In genomic region chr7:135901585-135902540, GRCh38 we compare ENCODE assay signal across 19 cellular contexts.
DNase-seq lines count a peak whose midpoint lies in the region; ATAC-seq and TF ChIP-seq lines count a peak whose summit lies in the region.
"Had no signal": no experiment of that assay in that cellular context is flagged by ENCODE, and none has a peak within 500 bp of the region (broad histone marks: within the 10 kb centered on the region; RNA-seq: fewer than 3 reads in every experiment).

No MANE protein-coding gene starts in this region.

- H3K79me2 ChIP-seq in mesendoderm (ENCODE audit: control insufficient read depth, insufficient read depth, low read length), result no peaks in the 10 kb centered on the region

- no peaks in the 10 kb centered on the region for H3K79me1 ChIP-seq in mesendoderm (ENCODE audit: low read length)

- H3K9me3 Mint-ChIP-seq in effector memory CD8-positive, alpha-beta T cell, result no peaks in the 10 kb centered on the region
- H3K9me3 Mint-ChIP-seq in nephron progenitor cell, result no peaks in the 10 kb centered on the region
- H3K9me3 Mint-ChIP-seq: HFFc6 had no signal

- H3K36me3 Mint-ChIP-seq in effector memory CD8-positive, alpha-beta T cell (ENCODE audit: insufficient read depth), result peaks cover 3% of the 10 kb centered on the region
- no peaks in the 10 kb centered on the region for H3K36me3 Mint-ChIP-seq in nephron progenitor cell (ENCODE audit: low read depth)

- no peak overlapping the region for H2BK15ac ChIP-seq in mesendoderm (replicated peaks; ENCODE audit: low read depth)

- no peak for TF ChIP-seq CTCF in nephron progenitor cell (IDR thresholded peaks at IDR 0.05)

- H3K4me1 ChIP-seq in mesendoderm (ENCODE audit: control insufficient read depth, low read depth, low read length), result peaks cover 5% of the 10 kb centered on the region

- no peaks in the 10 kb centered on the region for H3K36me3 ChIP-seq in mesendoderm (ENCODE audit: control insufficient read depth, insufficient read depth, low read length)
- H3K36me3 ChIP-seq: MG63 had no signal

- no peak overlapping the region for H3K4me3 ChIP-seq in mesendoderm (ENCODE audit: low read length)
- H3K4me3 ChIP-seq: MG63, SK-N-MC had no signal

- H3K4me1 Mint-ChIP-seq in effector memory CD8-positive, alpha-beta T cell (ENCODE audit: low read depth in 2 of 2), result peaks cover 20 to 30% of the 10 kb centered on the region in 2 donors
- H3K4me1 Mint-ChIP-seq in nephron progenitor cell, result peaks cover 8% of the 10 kb centered on the region

- H4K8ac ChIP-seq in mesendoderm (ENCODE audit: low read depth, low read length), result no peak overlapping the region

- no peak overlapping the region for H3K4me2 ChIP-seq in mesendoderm (ENCODE audit: low read length)

- H3K27ac Mint-ChIP-seq in effector memory CD8-positive, alpha-beta T cell, result peak overlapping the region in 1 of 2 donors; percentile 53
- H3K27ac Mint-ChIP-seq in nephron progenitor cell, result peak overlapping the region; percentile 17
- H3K27ac Mint-ChIP-seq: HFFc6 had no signal

- WGBS in mesendoderm (ENCODE audit: extremely low coverage, insufficient coverage, low lambda C conversion rate), result no CpG with 5 or more reads among the region's 6 CpGs

- no peak overlapping the region for H2BK120ac ChIP-seq in mesendoderm (ENCODE audit: low read depth, low read length)

- H3K4me3 Mint-ChIP-seq in effector memory CD8-positive, alpha-beta T cell, result peak overlapping the region; percentile 33 to 43
- H3K4me3 Mint-ChIP-seq in nephron progenitor cell, result no peak overlapping the region
- H3K4me3 Mint-ChIP-seq: HFFc6 had no signal

- no peaks in the 10 kb centered on the region for H3K27me3 Mint-ChIP-seq in effector memory CD8-positive, alpha-beta T cell
- H3K27me3 Mint-ChIP-seq in nephron progenitor cell (ENCODE audit: low read depth, poor library complexity), result no peaks in the 10 kb centered on the region

- no peak overlapping the region for H3K56ac ChIP-seq in mesendoderm (ENCODE audit: low read length)

- H3K4ac ChIP-seq in mesendoderm (ENCODE audit: low read depth, low read length), result no peak overlapping the region

- no peak overlapping the region for H2BK5ac ChIP-seq in mesendoderm (ENCODE audit: low read length)

- ATAC-seq in effector memory CD8-positive, alpha-beta T cell (replicated peaks), result peak; percentile 74
- ATAC-seq in GM18870 (IDR thresholded peaks at IDR 0.05; ENCODE audit: unreplicated experiment), result no peak

- H3K18ac ChIP-seq in mesendoderm (ENCODE audit: low read length), result no peak overlapping the region

- no peak overlapping the region for H3K27ac ChIP-seq in mesendoderm (ENCODE audit: low read depth, low read length)
- H3K27ac ChIP-seq: 22Rv1, C4-2B, SK-N-MC had no signal

- no peak overlapping the region for H3K23ac ChIP-seq in mesendoderm (ENCODE audit: low read length)

- no peaks in the 10 kb centered on the region for H3K27me3 ChIP-seq in mesendoderm (ENCODE audit: insufficient read depth, low read length, poor library complexity)
- H3K27me3 ChIP-seq: MG63 had no signal

- DNase-seq in NCI-H146 (lab: John Stamatoyannopoulos, UW) (peak; percentile 9), NCI-H146 treated with DMSO at 0.1 percent for 48 hours (lab: John Stamatoyannopoulos, UW; ENCODE audit: unreplicated experiment) (no peak), ELF-1 (ENCODE audit: low read depth, low spot score) (peak; percentile 8), nephron progenitor cell (no peak), SK-N-DZ (ENCODE audit: low spot score) (no peak), mesendoderm (no peak)
- DNase-seq in effector memory CD8-positive, alpha-beta T cell, result no peak
- DNase-seq: AML-193; H7; HFFc6; MG63; NCI-H1048; NCI-H1694; NK-92 treated with Interleukin-12 subunit alpha and Interleukin-12 subunit beta, amount 100 ng/mL, for 24 hours; Right ventricle myocardium superior had no signal

- H3K9ac ChIP-seq in mesendoderm (ENCODE audit: low read length), result no peak overlapping the region

- H2AK5ac ChIP-seq in mesendoderm (ENCODE audit: low read length), result no peak overlapping the region

- H4K5ac ChIP-seq in mesendoderm (ENCODE audit: low read length), result no peak overlapping the region

Comparison
In these comparisons a context has a peak if more than half of its experiments do, and no peak if none do; other contexts are left out.
1. DNase-seq: peak in NCI-H146 (single experiment) and ELF-1 (single experiment); none in NCI-H146 treated with DMSO at 0.1 percent for 48 hours (single experiment), effector memory CD8-positive, alpha-beta T cell (0 of 3), nephron progenitor cell (single experiment), SK-N-DZ (single experiment) and mesendoderm (single experiment).